Comparison of ENCODE assay signal across 24 cellular contexts in genomic region chr1:197942042-197942441, GRCh38. TPM values are rescaled to one million over a fixed set of nuclear protein-coding genes. Genes with fewer than 3 reads are reported as not detected.
"Had no signal": no experiment of that assay in that cellular context is flagged by ENCODE, and none has a peak within 500 bp of the region (broad histone marks: within the 10 kb centered on the region; RNA-seq: fewer than 3 reads in every experiment).

No MANE protein-coding gene starts in this region.

- ATAC-seq: HepG2 had no signal

- H3K27ac ChIP-seq: KMS-11, SJSA1, SK-N-MC had no signal

- H3K9ac ChIP-seq: KMS-11 had no signal

- H3K27me3 ChIP-seq: SJSA1 had no signal

- H3K9me3 ChIP-seq: SJSA1 had no signal

- H3K4me2 ChIP-seq: KMS-11 had no signal

- H3K4me3 ChIP-seq: SJSA1, SK-N-MC had no signal

- DNase-seq: IMR-90, MV-4-11, NCI-H1092, NCI-H1105 treated with DMSO at 0.1 percent for 48 hours, NCI-H1417 treated with DMSO at 0.1 percent for 48 hours, NCI-H146, NCI-H1694 treated with DMSO at 0.1 percent for 48 hours, NCI-H1930, NCI-H2081, NCI-H2107, NCI-H2227 treated with DMSO at 0.1 percent for 48 hours, NCI-H510A, NCI-H524 treated with DMSO at 0.1 percent for 48 hours, NCI-H69, NCI-H774, Right ventricle myocardium superior, RPMI8226, SIG-M5 had no signal

- H3K36me3 ChIP-seq: SJSA1 had no signal

- H3K4me1 ChIP-seq: SJSA1 had no signal

RNA-seq across cellular contexts. Expression of gene LHX9, which starts 24.9 kb away (rescaled TPM):
- total RNA-seq: HepG2, LHCN-M2, MCF 10A had no signal
